In genomic region chr14:37057776-37058175, GRCh38 we compare ENCODE assay signal across 31 cellular contexts.
A peak's percentile ranks its signal among the peaks of the same experiment; 100 is the strongest.
DNase-seq lines count a peak whose midpoint lies in the region; ATAC-seq, FAIRE-seq and TF ChIP-seq lines count a peak whose summit lies in the region.
"Had no signal": no experiment of that assay in that cellular context is flagged by ENCODE, and none has a peak within 500 bp of the region (broad histone marks: within the 10 kb centered on the region; RNA-seq: fewer than 3 reads in every experiment).

No MANE protein-coding gene starts in this region.

- 15% methylated on average over 3 of the region's 3 CpGs for WGBS in HepG2 (ENCODE audit: low lambda C conversion rate)
- 59% methylated on average over 3 of the region's 3 CpGs for WGBS in right lobe of liver (ENCODE audit: insufficient coverage, low coverage, low lambda C conversion rate, missing lambda C conversion rate)
- 52% methylated on average over 3 of the region's 3 CpGs for whole genome bisulfite sequencing in A549 (ENCODE audit: missing lambda C conversion rate)
- 53% methylated on average over 3 of the region's 3 CpGs for WGBS in K562 (ENCODE audit: insufficient coverage, low coverage, missing lambda C conversion rate)

- TF ChIP-seq RAD21 in HepG2 (CRISPR knock-in tag; IDR thresholded peaks at IDR 0.05) (no peak), A549 (conservative IDR thresholded peaks at IDR 0.05 in 1 of 2, IDR thresholded peaks at IDR 0.05 in 1 of 2) (no peak), K562 (CRISPR knock-in tag; conservative IDR thresholded peaks at IDR 0.05 in 1 of 2, IDR thresholded peaks at IDR 0.05 in 1 of 2) (no peak)

- H3K9ac ChIP-seq in HepG2 (ENCODE audit: insufficient read depth, low read depth, low read length): no peak overlapping the region
- no peak overlapping the region for H3K9ac ChIP-seq in K562 (ENCODE audit: insufficient read depth in 1 of 2, low read depth in 2 of 2, low read length in 2 of 2)
- H3K9ac ChIP-seq: BLaER1; BLaER1 treated with 17β-estradiol and CSF1 and Interleukin-3, amounts not matched to agents 10 nM and 100 nM had no signal

- no peak for ATAC-seq in HepG2
- ATAC-seq in right lobe of liver: no peak
- ATAC-seq in A549: no peak
- no peak for ATAC-seq in K562
- ATAC-seq: CD8-positive, alpha-beta T cell had no signal

- H3K4me3 ChIP-seq in HepG2 (replicated peaks in 1 of 3; ENCODE audit: insufficient read depth in 1 of 3, low read depth in 2 of 3, low read length in 3 of 3) (no peak overlapping the region), right lobe of liver (no peak overlapping the region), A549 (no peak overlapping the region), K562 (no peak overlapping the region)
- H3K4me3 ChIP-seq: BLaER1; BLaER1 treated with 17β-estradiol and CSF1 and Interleukin-3, amounts not matched to agents 10 nM and 100 nM had no signal

- TF ChIP-seq CTCF in HepG2 (CRISPR knock-in tag; IDR thresholded peaks at IDR 0.05) (no peak), right lobe of liver (IDR thresholded peaks at IDR 0.05) (no peak), A549 (IDR thresholded peaks at IDR 0.05) (no peak), K562 (IDR thresholded peaks at IDR 0.05 in 2 of 3, conservative IDR thresholded peaks at IDR 0.05 in 1 of 3; ENCODE audit: insufficient read depth in 2 of 3, low read depth in 1 of 3, low read length in 3 of 3) (no peak)

- POLR2A ChIA-PET in HepG2 (lab: Yijun Ruan, JAX): no interaction called here
- POLR2A ChIA-PET in A549 (lab: Yijun Ruan, JAX): no interaction called here
- POLR2A ChIA-PET in K562 (lab: Yijun Ruan, JAX): no interaction called here

- H2AFZ ChIP-seq in HepG2 (ENCODE audit: low read length) (no peak overlapping the region), K562 (ENCODE audit: low read depth, low read length) (no peak overlapping the region)

- H3K4me2 ChIP-seq in HepG2 (ENCODE audit: low read depth, low read length) (no peak overlapping the region), A549 (no peak overlapping the region), K562 (ENCODE audit: insufficient read depth, low read length) (no peak overlapping the region)
- H3K4me2 ChIP-seq: BLaER1; BLaER1 treated with 17β-estradiol and CSF1 and Interleukin-3, amounts not matched to agents 10 nM and 100 nM had no signal

- H3K27me3 ChIP-seq in HepG2 (ENCODE audit: control insufficient read depth in 1 of 2, insufficient read depth in 2 of 2, low read length in 2 of 2) (no peaks in the 10 kb centered on the region), right lobe of liver (no peaks in the 10 kb centered on the region), K562 (ENCODE audit: control insufficient read depth in 2 of 2, insufficient read depth in 2 of 2, low read length in 2 of 2) (no peaks in the 10 kb centered on the region)
- H3K27me3 ChIP-seq: BE2C; BLaER1; BLaER1 treated with 17β-estradiol and CSF1 and Interleukin-3, amounts not matched to agents 10 nM and 100 nM had no signal

- H3K79me2 ChIP-seq in HepG2 (ENCODE audit: insufficient read depth, low read length) (no peaks in the 10 kb centered on the region), K562 (ENCODE audit: control insufficient read depth, insufficient read depth, low read length) (no peaks in the 10 kb centered on the region; the same call in 2 of the 3 replicates)

- TF ChIP-seq POLR2A in HepG2 (IDR thresholded peaks at IDR 0.05; ENCODE audit: insufficient read depth in 1 of 2, low read depth in 2 of 2, low read length in 2 of 2) (no peak), right lobe of liver (IDR thresholded peaks at IDR 0.05) (no peak), A549 (IDR thresholded peaks at IDR 0.05; ENCODE audit: low read length) (no peak), K562 (conservative IDR thresholded peaks at IDR 0.05) (no peak)

- H3K36me3 ChIP-seq in HepG2 (replicated peaks in 1 of 2; ENCODE audit: control insufficient read depth in 1 of 2, insufficient read depth in 2 of 2, low read length in 2 of 2): no peaks in the 10 kb centered on the region
- H3K36me3 ChIP-seq in right lobe of liver: no peaks in the 10 kb centered on the region
- H3K36me3 ChIP-seq in K562 (ENCODE audit: control insufficient read depth, insufficient read depth, low read length): no peaks in the 10 kb centered on the region
- H3K36me3 ChIP-seq: BE2C; BLaER1; BLaER1 treated with 17β-estradiol and CSF1 and Interleukin-3, amounts not matched to agents 10 nM and 100 nM had no signal

- H4K20me1 ChIP-seq in HepG2 (ENCODE audit: insufficient read depth, low read length): no peaks in the 10 kb centered on the region
- H4K20me1 ChIP-seq in K562 (replicated peaks; ENCODE audit: control insufficient read depth, insufficient read depth, low read length): no peaks in the 10 kb centered on the region
- H4K20me1 ChIP-seq: BLaER1; BLaER1 treated with 17β-estradiol and CSF1 and Interleukin-3, amounts not matched to agents 10 nM and 100 nM had no signal

- no peaks in the 10 kb centered on the region for H3K9me1 ChIP-seq in K562 (ENCODE audit: control insufficient read depth, insufficient read depth, low read length)

- BruUV-seq in HepG2 (replicated peaks; lab: Mats Ljungman, UMichigan): no TSS peak
- no TSS peak for BruUV-seq in K562 (replicated peaks; lab: Mats Ljungman, UMichigan)

- intact Hi-C loops in HepG2 (cut with micrococcal nuclease; ENCODE audit: unreplicated experiment): no loop called here
- intact Hi-C loops in right lobe of liver (cut with DNase I): no loop called here
- intact Hi-C loops in K562 (cut with micrococcal nuclease): no loop called here

- FAIRE-seq in HepG2 (lab: Jason Lieb, UNC) (no peak), A549 (lab: Jason Lieb, UNC) (no peak), K562 (lab: Jason Lieb, UNC) (no peak)
- FAIRE-seq: A204.1, D721Med had no signal

- CTCF ChIA-PET in HepG2 (lab: Yijun Ruan, JAX; ENCODE audit: low intra/inter-chr PET ratio, low total read pairs): no interaction called here
- CTCF ChIA-PET in A549 (lab: Yijun Ruan, JAX): interaction anchor here (0.6 to 2.4 kb wide), 2 partner anchors 100 to 115 kb away, joined by 3 to 7 read pairs; no protein-coding TSS in a partner anchor
- CTCF ChIA-PET in K562 (lab: Yijun Ruan, JAX; ENCODE audit: low intra/inter-chr PET ratio): no interaction called here

- no peaks in the 10 kb centered on the region for H3K4me1 ChIP-seq in HepG2 (ENCODE audit: insufficient read depth, low read length)
- H3K4me1 ChIP-seq in right lobe of liver: no peaks in the 10 kb centered on the region
- no peaks in the 10 kb centered on the region for H3K4me1 ChIP-seq in A549
- H3K4me1 ChIP-seq in K562 (replicated peaks in 1 of 2; ENCODE audit: control insufficient read depth in 2 of 2, insufficient read depth in 2 of 2, low read length in 2 of 2): no peaks in the 10 kb centered on the region; a peak in 2 of 5 replicates
- H3K4me1 ChIP-seq: BE2C; BLaER1; BLaER1 treated with 17β-estradiol and CSF1 and Interleukin-3, amounts not matched to agents 10 nM and 100 nM; Caco-2 had no signal

- DNase-seq in HepG2 (ENCODE audit: low spot score) (no peak), right lobe of liver (no peak), A549 (ENCODE audit: low read depth in 1 of 2, low spot score in 1 of 2) (no peak), K562 (ENCODE audit: extremely low read depth in 1 of 4, low spot score in 3 of 4) (no peak), EL (no peak), globus pallidus (ENCODE audit: low spot score) (no peak)
- DNase-seq: 8988T; ACHN; AML-193; BE2C; C1 segment of cervical spinal cord; Caco-2; Calu3; CD4-positive, alpha-beta memory T cell; CD4-positive, alpha-beta T cell; CD4-positive, CD25-positive, alpha-beta regulatory T cell; CD8-positive, alpha-beta memory T cell; CD8-positive, alpha-beta T cell; COR-L47; DMS 273 treated with DMSO at 0.1 percent for 48 hours; DMS153; DMS53; DMS79; DMS79 treated with DMSO at 0.1 percent for 48 hours; DND-41 had no signal

- no peak overlapping the region for H3K27ac ChIP-seq in HepG2 (ENCODE audit: extremely low read length, insufficient read depth, low read length)
- no peak overlapping the region for H3K27ac ChIP-seq in right lobe of liver
- H3K27ac ChIP-seq in A549: no peak overlapping the region
- no peak overlapping the region for H3K27ac ChIP-seq in K562 (ENCODE audit: extremely low read depth, low read depth, low read length)
- H3K27ac ChIP-seq: 22Rv1; BLaER1; BLaER1 treated with 17β-estradiol and CSF1 and Interleukin-3, amounts not matched to agents 10 nM and 100 nM; C4-2B had no signal

- no peak for TF ChIP-seq EP300 in HepG2 (IDR thresholded peaks at IDR 0.05; ENCODE audit: low read depth in 2 of 2, low read length in 2 of 2)
- TF ChIP-seq EP300 in HepG2 (CRISPR knock-in tag; IDR thresholded peaks at IDR 0.05; ENCODE audit: borderline replicate concordance): no peak
- no peak for TF ChIP-seq EP300 in A549 (IDR thresholded peaks at IDR 0.05)
- no peak for TF ChIP-seq EP300 in K562 (IDR thresholded peaks at IDR 0.05; ENCODE audit: low read length)

- in situ Hi-C loops in HepG2 (cut with HindIII; ENCODE audit: extremely low pct_ligation_motif_present, low pct_unique_long_range_greater_than_20kb): no loop called here
- in situ Hi-C loops in K562 (cut with MboI): no loop called here

- no peaks in the 10 kb centered on the region for H3K9me3 ChIP-seq in HepG2 (ENCODE audit: low read length)
- no peaks in the 10 kb centered on the region for H3K9me3 ChIP-seq in right lobe of liver
- no peaks in the 10 kb centered on the region for H3K9me3 ChIP-seq in A549
- no peaks in the 10 kb centered on the region for H3K9me3 ChIP-seq in K562 (replicated peaks; ENCODE audit: control insufficient read depth, insufficient read depth, low read depth, low read length)
- H3K9me3 ChIP-seq: BE2C, BLaER1, Caco-2 had no signal

TF ChIP-seq in A549, 52 proteins besides CTCF, POLR2A, EP300 and RAD21:
- TF ChIP-seq SREBF2 (IDR thresholded peaks at IDR 0.05) (no peak), MAFK (IDR thresholded peaks at IDR 0.05; ENCODE audit: partially characterized antibody) (peak; percentile 37)

TF ChIP-seq in K562, 482 proteins besides CTCF, POLR2A, EP300 and RAD21:
- TF ChIP-seq ZNF444 (CRISPR knock-in tag; IDR thresholded peaks at IDR 0.05) (no peak), ZNF316 (IDR thresholded peaks at IDR 0.05) (peak; percentile 18; the same call in 1 of the 2 replicates), ZNF134 (CRISPR knock-in tag; conservative IDR thresholded peaks at IDR 0.05) (no peak), ZC3H8 (IDR thresholded peaks at IDR 0.05) (no peak), TEAD4 (IDR thresholded peaks at IDR 0.05; ENCODE audit: low read length) (no peak), TEAD4 (CRISPR knock-in tag; IDR thresholded peaks at IDR 0.05; ENCODE audit: borderline replicate concordance) (no peak), ZNF274 (IDR thresholded peaks at IDR 0.05; ENCODE audit: borderline replicate concordance, low read depth, low read length) (no peak), MYC (IDR thresholded peaks at IDR 0.05; ENCODE audit: low read depth, low read length) (no peak), MYC (CRISPR knock-in tag; IDR thresholded peaks at IDR 0.05; ENCODE audit: borderline replicate concordance, low read depth) (no peak), C11orf30 (IDR thresholded peaks at IDR 0.05; ENCODE audit: low read depth) (0 out of 2 replicates have a peak, but pooled peaks have one; percentile 18)

Comparison
In these comparisons a context has a peak if more than half of its experiments do, and no peak if none do; other contexts are left out.
1. Of the 241 proteins assayed by ChIP-seq in both HepG2 and K562: peak only in HepG2: MAFF and MAFK; only in K562: none; in both: none; in neither: 239.